ENCODE assay signal across 1 cellular context in the genomic region with DNA sequence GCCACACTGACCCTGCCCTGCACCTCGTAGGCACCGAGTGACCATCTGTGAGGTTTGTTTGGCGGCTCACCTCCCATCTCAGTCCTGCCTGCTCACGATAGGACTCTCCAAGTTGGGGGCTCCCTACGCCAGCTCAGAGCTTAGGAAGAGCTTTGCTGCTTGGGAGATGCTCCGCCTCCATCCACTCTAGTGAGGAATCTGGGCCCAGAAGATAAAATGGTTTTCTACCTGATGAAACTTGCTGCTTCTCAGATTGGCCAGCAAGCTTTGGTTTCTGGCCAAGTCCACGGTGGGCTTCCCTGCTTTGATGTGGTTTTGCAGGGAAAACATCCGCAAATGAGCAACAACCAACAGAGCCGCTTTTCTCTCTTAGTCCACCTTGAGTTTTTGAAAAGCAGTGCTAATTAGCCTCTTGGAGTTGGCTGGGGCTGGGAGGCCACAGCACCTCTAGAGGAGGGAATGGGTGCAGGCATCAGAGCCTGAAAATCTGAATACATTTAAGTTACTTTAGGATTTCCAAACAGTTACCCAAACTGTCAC.
A peak's percentile ranks its signal among the peaks of the same experiment; 100 is the strongest.
TF ChIP-seq lines count a peak whose summit lies in the region.

No MANE protein-coding gene starts in this region.

TF ChIP-seq in HepG2, 621 proteins besides CTCF, POLR2A, EP300 and RAD21 (continued from another document and continues in another):
- TF ChIP-seq, protein P1, sequence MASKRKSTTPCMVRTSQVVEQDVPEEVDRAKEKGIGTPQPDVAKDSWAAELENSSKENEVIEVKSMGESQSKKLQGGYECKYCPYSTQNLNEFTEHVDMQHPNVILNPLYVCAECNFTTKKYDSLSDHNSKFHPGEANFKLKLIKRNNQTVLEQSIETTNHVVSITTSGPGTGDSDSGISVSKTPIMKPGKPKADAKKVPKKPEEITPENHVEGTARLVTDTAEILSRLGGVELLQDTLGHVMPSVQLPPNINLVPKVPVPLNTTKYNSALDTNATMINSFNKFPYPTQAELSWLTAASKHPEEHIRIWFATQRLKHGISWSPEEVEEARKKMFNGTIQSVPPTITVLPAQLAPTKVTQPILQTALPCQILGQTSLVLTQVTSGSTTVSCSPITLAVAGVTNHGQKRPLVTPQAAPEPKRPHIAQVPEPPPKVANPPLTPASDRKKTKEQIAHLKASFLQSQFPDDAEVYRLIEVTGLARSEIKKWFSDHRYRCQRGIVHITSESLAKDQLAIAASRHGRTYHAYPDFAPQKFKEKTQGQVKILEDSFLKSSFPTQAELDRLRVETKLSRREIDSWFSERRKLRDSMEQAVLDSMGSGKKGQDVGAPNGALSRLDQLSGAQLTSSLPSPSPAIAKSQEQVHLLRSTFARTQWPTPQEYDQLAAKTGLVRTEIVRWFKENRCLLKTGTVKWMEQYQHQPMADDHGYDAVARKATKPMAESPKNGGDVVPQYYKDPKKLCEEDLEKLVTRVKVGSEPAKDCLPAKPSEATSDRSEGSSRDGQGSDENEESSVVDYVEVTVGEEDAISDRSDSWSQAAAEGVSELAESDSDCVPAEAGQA (IDR thresholded peaks at IDR 0.05; ENCODE audit: low read depth), result no peak
- TF ChIP-seq, protein P1 (CRISPR knock-in tag; IDR thresholded peaks at IDR 0.05; ENCODE audit: borderline replicate concordance), result no peak
- no peak for TF ChIP-seq JUND (CRISPR knock-in tag; IDR thresholded peaks at IDR 0.05)
- peak; percentile 88 for TF ChIP-seq FOSL2 (CRISPR knock-in tag; IDR thresholded peaks at IDR 0.05)
- TF ChIP-seq, protein P2, sequence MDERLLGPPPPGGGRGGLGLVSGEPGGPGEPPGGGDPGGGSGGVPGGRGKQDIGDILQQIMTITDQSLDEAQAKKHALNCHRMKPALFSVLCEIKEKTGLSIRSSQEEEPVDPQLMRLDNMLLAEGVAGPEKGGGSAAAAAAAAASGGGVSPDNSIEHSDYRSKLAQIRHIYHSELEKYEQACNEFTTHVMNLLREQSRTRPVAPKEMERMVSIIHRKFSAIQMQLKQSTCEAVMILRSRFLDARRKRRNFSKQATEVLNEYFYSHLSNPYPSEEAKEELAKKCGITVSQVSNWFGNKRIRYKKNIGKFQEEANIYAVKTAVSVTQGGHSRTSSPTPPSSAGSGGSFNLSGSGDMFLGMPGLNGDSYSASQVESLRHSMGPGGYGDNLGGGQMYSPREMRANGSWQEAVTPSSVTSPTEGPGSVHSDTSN (CRISPR knock-in tag; IDR thresholded peaks at IDR 0.05), result no peak
- TF ChIP-seq ZNF7 (CRISPR knock-in tag; IDR thresholded peaks at IDR 0.05), result no peak
- TF ChIP-seq MYNN (CRISPR knock-in tag; IDR thresholded peaks at IDR 0.05; ENCODE audit: low read depth), result no peak
- TF ChIP-seq TP53 (CRISPR knock-in tag; conservative IDR thresholded peaks at IDR 0.05), result no peak
- TF ChIP-seq, protein P3, sequence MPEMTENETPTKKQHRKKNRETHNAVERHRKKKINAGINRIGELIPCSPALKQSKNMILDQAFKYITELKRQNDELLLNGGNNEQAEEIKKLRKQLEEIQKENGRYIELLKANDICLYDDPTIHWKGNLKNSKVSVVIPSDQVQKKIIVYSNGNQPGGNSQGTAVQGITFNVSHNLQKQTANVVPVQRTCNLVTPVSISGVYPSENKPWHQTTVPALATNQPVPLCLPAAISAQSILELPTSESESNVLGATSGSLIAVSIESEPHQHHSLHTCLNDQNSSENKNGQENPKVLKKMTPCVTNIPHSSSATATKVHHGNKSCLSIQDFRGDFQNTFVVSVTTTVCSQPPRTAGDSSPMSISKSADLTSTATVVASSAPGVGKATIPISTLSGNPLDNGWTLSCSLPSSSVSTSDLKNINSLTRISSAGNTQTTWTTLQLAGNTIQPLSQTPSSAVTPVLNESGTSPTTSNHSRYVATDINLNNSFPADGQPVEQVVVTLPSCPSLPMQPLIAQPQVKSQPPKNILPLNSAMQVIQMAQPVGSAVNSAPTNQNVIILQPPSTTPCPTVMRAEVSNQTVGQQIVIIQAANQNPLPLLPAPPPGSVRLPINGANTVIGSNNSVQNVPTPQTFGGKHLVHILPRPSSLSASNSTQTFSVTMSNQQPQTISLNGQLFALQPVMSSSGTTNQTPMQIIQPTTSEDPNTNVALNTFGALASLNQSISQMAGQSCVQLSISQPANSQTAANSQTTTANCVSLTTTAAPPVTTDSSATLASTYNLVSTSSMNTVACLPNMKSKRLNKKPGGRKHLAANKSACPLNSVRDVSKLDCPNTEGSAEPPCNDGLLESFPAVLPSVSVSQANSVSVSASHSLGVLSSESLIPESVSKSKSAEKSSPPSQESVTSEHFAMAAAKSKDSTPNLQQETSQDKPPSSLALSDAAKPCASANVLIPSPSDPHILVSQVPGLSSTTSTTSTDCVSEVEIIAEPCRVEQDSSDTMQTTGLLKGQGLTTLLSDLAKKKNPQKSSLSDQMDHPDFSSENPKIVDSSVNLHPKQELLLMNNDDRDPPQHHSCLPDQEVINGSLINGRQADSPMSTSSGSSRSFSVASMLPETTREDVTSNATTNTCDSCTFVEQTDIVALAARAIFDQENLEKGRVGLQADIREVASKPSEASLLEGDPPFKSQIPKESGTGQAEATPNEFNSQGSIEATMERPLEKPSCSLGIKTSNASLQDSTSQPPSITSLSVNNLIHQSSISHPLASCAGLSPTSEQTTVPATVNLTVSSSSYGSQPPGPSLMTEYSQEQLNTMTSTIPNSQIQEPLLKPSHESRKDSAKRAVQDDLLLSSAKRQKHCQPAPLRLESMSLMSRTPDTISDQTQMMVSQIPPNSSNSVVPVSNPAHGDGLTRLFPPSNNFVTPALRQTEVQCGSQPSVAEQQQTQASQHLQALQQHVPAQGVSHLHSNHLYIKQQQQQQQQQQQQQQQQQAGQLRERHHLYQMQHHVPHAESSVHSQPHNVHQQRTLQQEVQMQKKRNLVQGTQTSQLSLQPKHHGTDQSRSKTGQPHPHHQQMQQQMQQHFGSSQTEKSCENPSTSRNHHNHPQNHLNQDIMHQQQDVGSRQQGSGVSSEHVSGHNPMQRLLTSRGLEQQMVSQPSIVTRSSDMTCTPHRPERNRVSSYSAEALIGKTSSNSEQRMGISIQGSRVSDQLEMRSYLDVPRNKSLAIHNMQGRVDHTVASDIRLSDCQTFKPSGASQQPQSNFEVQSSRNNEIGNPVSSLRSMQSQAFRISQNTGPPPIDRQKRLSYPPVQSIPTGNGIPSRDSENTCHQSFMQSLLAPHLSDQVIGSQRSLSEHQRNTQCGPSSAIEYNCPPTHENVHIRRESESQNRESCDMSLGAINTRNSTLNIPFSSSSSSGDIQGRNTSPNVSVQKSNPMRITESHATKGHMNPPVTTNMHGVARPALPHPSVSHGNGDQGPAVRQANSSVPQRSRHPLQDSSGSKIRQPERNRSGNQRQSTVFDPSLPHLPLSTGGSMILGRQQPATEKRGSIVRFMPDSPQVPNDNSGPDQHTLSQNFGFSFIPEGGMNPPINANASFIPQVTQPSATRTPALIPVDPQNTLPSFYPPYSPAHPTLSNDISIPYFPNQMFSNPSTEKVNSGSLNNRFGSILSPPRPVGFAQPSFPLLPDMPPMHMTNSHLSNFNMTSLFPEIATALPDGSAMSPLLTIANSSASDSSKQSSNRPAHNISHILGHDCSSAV (CRISPR knock-in tag; IDR thresholded peaks at IDR 0.05; ENCODE audit: borderline replicate concordance), result no peak
- TF ChIP-seq, protein P4, sequence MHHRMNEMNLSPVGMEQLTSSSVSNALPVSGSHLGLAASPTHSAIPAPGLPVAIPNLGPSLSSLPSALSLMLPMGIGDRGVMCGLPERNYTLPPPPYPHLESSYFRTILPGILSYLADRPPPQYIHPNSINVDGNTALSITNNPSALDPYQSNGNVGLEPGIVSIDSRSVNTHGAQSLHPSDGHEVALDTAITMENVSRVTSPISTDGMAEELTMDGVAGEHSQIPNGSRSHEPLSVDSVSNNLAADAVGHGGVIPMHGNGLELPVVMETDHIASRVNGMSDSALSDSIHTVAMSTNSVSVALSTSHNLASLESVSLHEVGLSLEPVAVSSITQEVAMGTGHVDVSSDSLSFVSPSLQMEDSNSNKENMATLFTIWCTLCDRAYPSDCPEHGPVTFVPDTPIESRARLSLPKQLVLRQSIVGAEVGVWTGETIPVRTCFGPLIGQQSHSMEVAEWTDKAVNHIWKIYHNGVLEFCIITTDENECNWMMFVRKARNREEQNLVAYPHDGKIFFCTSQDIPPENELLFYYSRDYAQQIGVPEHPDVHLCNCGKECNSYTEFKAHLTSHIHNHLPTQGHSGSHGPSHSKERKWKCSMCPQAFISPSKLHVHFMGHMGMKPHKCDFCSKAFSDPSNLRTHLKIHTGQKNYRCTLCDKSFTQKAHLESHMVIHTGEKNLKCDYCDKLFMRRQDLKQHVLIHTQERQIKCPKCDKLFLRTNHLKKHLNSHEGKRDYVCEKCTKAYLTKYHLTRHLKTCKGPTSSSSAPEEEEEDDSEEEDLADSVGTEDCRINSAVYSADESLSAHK (CRISPR knock-in tag; IDR thresholded peaks at IDR 0.05; ENCODE audit: borderline replicate concordance), result no peak
- TF ChIP-seq, protein P5, sequence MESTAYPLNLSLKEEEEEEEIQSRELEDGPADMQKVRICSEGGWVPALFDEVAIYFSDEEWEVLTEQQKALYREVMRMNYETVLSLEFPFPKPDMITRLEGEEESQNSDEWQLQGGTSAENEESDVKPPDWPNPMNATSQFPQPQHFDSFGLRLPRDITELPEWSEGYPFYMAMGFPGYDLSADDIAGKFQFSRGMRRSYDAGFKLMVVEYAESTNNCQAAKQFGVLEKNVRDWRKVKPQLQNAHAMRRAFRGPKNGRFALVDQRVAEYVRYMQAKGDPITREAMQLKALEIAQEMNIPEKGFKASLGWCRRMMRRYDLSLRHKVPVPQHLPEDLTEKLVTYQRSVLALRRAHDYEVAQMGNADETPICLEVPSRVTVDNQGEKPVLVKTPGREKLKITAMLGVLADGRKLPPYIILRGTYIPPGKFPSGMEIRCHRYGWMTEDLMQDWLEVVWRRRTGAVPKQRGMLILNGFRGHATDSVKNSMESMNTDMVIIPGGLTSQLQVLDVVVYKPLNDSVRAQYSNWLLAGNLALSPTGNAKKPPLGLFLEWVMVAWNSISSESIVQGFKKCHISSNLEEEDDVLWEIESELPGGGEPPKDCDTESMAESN (CRISPR knock-in tag; conservative IDR thresholded peaks at IDR 0.05), result peak; percentile 73
- no peak for TF ChIP-seq TRIM24 (CRISPR knock-in tag; IDR thresholded peaks at IDR 0.05)
- TF ChIP-seq, protein P6, sequence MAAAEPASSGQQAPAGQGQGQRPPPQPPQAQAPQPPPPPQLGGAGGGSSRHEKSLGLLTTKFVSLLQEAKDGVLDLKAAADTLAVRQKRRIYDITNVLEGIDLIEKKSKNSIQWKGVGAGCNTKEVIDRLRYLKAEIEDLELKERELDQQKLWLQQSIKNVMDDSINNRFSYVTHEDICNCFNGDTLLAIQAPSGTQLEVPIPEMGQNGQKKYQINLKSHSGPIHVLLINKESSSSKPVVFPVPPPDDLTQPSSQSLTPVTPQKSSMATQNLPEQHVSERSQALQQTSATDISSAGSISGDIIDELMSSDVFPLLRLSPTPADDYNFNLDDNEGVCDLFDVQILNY (CRISPR knock-in tag; conservative IDR thresholded peaks at IDR 0.05), result no peak
- peak; percentile 81 for TF ChIP-seq ZNF644 (CRISPR knock-in tag; IDR thresholded peaks at IDR 0.05; ENCODE audit: low read depth)
- TF ChIP-seq, protein P7, sequence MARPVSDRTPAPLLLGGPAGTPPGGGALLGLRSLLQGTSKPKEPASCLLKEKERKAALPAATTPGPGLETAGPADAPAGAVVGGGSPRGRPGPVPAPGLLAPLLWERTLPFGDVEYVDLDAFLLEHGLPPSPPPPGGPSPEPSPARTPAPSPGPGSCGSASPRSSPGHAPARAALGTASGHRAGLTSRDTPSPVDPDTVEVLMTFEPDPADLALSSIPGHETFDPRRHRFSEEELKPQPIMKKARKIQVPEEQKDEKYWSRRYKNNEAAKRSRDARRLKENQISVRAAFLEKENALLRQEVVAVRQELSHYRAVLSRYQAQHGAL (CRISPR knock-in tag; IDR thresholded peaks at IDR 0.05; ENCODE audit: not compliant biosample characterization), result no peak
- TF ChIP-seq ASH2L (IDR thresholded peaks at IDR 0.05; ENCODE audit: insufficient read length, low read depth, low read length), result peak; percentile 55
- TF ChIP-seq SUZ12 (IDR thresholded peaks at IDR 0.05; ENCODE audit: low read depth, low read length), result no peak
- peak; percentile 95 for TF ChIP-seq ZNF761 (CRISPR knock-in tag; conservative IDR thresholded peaks at IDR 0.05)
- TF ChIP-seq SOX13 (IDR thresholded peaks at IDR 0.05), result 0 out of 2 replicates have a peak, but pooled peaks have one; percentile 16
- TF ChIP-seq SOX13 (CRISPR knock-in tag; conservative IDR thresholded peaks at IDR 0.05 in 1 of 2, IDR thresholded peaks at IDR 0.05 in 1 of 2), result peak in 1 of 2 experiments; percentile 79; a peak in 2 of 4 replicates
- TF ChIP-seq ZNF713 (CRISPR knock-in tag; IDR thresholded peaks at IDR 0.05), result no peak
- TF ChIP-seq NPAS2 (CRISPR knock-in tag; IDR thresholded peaks at IDR 0.05; ENCODE audit: borderline replicate concordance), result no peak
- TF ChIP-seq, protein P8, sequence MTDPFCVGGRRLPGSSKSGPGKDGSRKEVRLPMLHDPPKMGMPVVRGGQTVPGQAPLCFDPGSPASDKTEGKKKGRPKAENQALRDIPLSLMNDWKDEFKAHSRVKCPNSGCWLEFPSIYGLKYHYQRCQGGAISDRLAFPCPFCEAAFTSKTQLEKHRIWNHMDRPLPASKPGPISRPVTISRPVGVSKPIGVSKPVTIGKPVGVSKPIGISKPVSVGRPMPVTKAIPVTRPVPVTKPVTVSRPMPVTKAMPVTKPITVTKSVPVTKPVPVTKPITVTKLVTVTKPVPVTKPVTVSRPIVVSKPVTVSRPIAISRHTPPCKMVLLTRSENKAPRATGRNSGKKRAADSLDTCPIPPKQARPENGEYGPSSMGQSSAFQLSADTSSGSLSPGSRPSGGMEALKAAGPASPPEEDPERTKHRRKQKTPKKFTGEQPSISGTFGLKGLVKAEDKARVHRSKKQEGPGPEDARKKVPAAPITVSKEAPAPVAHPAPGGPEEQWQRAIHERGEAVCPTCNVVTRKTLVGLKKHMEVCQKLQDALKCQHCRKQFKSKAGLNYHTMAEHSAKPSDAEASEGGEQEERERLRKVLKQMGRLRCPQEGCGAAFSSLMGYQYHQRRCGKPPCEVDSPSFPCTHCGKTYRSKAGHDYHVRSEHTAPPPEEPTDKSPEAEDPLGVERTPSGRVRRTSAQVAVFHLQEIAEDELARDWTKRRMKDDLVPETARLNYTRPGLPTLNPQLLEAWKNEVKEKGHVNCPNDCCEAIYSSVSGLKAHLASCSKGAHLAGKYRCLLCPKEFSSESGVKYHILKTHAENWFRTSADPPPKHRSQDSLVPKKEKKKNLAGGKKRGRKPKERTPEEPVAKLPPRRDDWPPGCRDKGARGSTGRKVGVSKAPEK (CRISPR knock-in tag; IDR thresholded peaks at IDR 0.05; ENCODE audit: borderline replicate concordance), result no peak
